In the genomic region with DNA sequence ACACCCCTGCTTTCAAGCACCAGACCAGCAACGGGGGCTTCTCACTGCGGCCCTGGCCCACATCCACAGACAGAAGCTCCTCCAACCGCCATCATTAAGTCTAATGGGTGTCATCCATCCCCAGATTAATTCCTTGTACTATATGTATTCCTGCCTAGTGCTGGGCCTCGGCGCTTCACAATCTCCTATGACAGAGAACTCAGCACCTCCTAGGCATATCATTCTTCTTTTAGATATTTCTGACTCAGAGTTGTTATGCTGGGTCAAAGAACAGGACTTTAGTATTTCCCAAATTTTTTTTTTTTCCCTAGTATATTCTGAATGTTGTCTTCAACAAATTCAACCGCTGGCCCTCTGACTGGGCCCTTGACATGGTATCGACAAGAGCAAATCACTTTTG, we compare ENCODE assay signal across 16 cellular contexts.
DNase-seq lines count a peak whose midpoint lies in the region; ATAC-seq and TF ChIP-seq lines count a peak whose summit lies in the region.
"Had no signal": no experiment of that assay in that cellular context is flagged by ENCODE, and none has a peak within 500 bp of the region (broad histone marks: within the 10 kb centered on the region; RNA-seq: fewer than 3 reads in every experiment).

No MANE protein-coding gene starts in this region.

- DNase-seq in GM23248 (no peak), GM23338 (ENCODE audit: low spot score) (no peak), trophoblast cell (peak; percentile 33 to 62)
- no peak for DNase-seq in central memory CD4-positive, alpha-beta T cell
- DNase-seq: AML-193; Caco-2; CD4-positive, alpha-beta T cell; DMS153; DMS79; GDM1 had no signal

- H4K12ac ChIP-seq in trophoblast cell (ENCODE audit: low read depth, low read length): peak overlapping the region; percentile 38

- no peak overlapping the region for H2BK12ac ChIP-seq in trophoblast cell (ENCODE audit: low read length)

- H3K36me3 Mint-ChIP-seq in GM23338 (ENCODE audit: low read depth): peaks cover 14% of the 10 kb centered on the region
- H3K36me3 Mint-ChIP-seq in activated T-helper 17 cell treated with anti-CD3 and anti-CD28 coated beads, Interleukin-2, amount 50 U/mL, for 72 hours (ENCODE audit: low read depth): peaks cover 98% of the 10 kb centered on the region

- H3K14ac ChIP-seq in trophoblast cell (ENCODE audit: low read length): no peak overlapping the region

- no peak overlapping the region for H3K4me3 Mint-ChIP-seq in GM23338
- no peak overlapping the region for H3K4me3 Mint-ChIP-seq in activated T-helper 17 cell treated with anti-CD3 and anti-CD28 coated beads, Interleukin-2, amount 50 U/mL, for 72 hours
- H3K4me3 Mint-ChIP-seq: CD4-positive, alpha-beta T cell had no signal

- H2AK5ac ChIP-seq in trophoblast cell (ENCODE audit: low read length): no peak overlapping the region

- no peak overlapping the region for H2BK120ac ChIP-seq in trophoblast cell (ENCODE audit: insufficient read depth, low read length, poor library complexity)

- H3K4me1 Mint-ChIP-seq in GM23338: no peaks in the 10 kb centered on the region
- peaks cover 13% of the 10 kb centered on the region for H3K4me1 Mint-ChIP-seq in activated T-helper 17 cell treated with anti-CD3 and anti-CD28 coated beads, Interleukin-2, amount 50 U/mL, for 72 hours

- H3K18ac ChIP-seq in trophoblast cell (ENCODE audit: low read length): no peak overlapping the region

- H4K91ac ChIP-seq in trophoblast cell (ENCODE audit: low read depth, low read length): no peak overlapping the region

- H3K27me3 ChIP-seq in GM23248 (replicated peaks; ENCODE audit: insufficient read depth) (no peaks in the 10 kb centered on the region), GM23338 (ENCODE audit: insufficient read depth) (no peaks in the 10 kb centered on the region), trophoblast cell (ENCODE audit: insufficient read depth, low read length) (no peaks in the 10 kb centered on the region)

- in situ Hi-C loops in GM23248 (cut with MboI): loop anchor here (25.0 kb wide), 1 partner anchor 681 kb away; no protein-coding TSS in a partner anchor

- H3K23ac ChIP-seq in trophoblast cell (ENCODE audit: low read length): no peak overlapping the region

- H3K9ac ChIP-seq in GM23248: no peak overlapping the region
- H3K9ac ChIP-seq in trophoblast cell (ENCODE audit: low read length): no peak overlapping the region

- ATAC-seq in GM23338: no peak
- no peak for ATAC-seq in activated T-helper 17 cell treated with anti-CD3 and anti-CD28 coated beads, Interleukin-2, amount 50 U/mL, for 72 hours (replicated peaks)
- no peak for ATAC-seq in GM19023 (IDR thresholded peaks at IDR 0.05; ENCODE audit: unreplicated experiment)
- ATAC-seq in GM19351 (IDR thresholded peaks at IDR 0.05; ENCODE audit: unreplicated experiment): no peak
- ATAC-seq: A549, K562 had no signal

- H2BK5ac ChIP-seq in trophoblast cell (ENCODE audit: low read depth, low read length, poor library complexity): no peak overlapping the region

- 88 to 93% methylated on average over 7 of the region's 7 CpGs for WGBS in GM23248 (ENCODE audit: low coverage in 1 of 2, low lambda C conversion rate in 2 of 2, missing lambda C conversion rate in 2 of 2), 2 experiments
- no CpG with 5 or more reads among the region's 7 CpGs for WGBS in trophoblast cell (ENCODE audit: extremely low coverage, insufficient coverage, insufficient read length)

- H3K9me2 ChIP-seq in GM23248 (ENCODE audit: insufficient read depth) (no peaks in the 10 kb centered on the region), GM23338 (ENCODE audit: insufficient read depth) (no peaks in the 10 kb centered on the region)

- no peak for TF ChIP-seq CTCF in GM23338 (conservative IDR thresholded peaks at IDR 0.05; ENCODE audit: low read depth in 2 of 2)

- H3K4me3 ChIP-seq in GM23248: no peak overlapping the region
- H3K4me3 ChIP-seq in GM23338: no peak overlapping the region
- no peak overlapping the region for H3K4me3 ChIP-seq in trophoblast cell (ENCODE audit: low read depth, low read length)
- H3K4me3 ChIP-seq: A549, K562 had no signal

- peaks cover 11% of the 10 kb centered on the region for H3K27me3 Mint-ChIP-seq in GM23338 (ENCODE audit: insufficient read depth, low read depth, poor library complexity)
- no peaks in the 10 kb centered on the region for H3K27me3 Mint-ChIP-seq in activated T-helper 17 cell treated with anti-CD3 and anti-CD28 coated beads, Interleukin-2, amount 50 U/mL, for 72 hours
- H3K27me3 Mint-ChIP-seq: CD4-positive, alpha-beta T cell had no signal

- no peak overlapping the region for H3K4ac ChIP-seq in trophoblast cell (ENCODE audit: low read depth, low read length)

- H3K27ac ChIP-seq in GM23248 (peak overlapping the region; percentile 14; the same call in 1 of the 2 replicates), GM23338 (ENCODE audit: low read depth) (no peak overlapping the region), trophoblast cell (ENCODE audit: low read depth, low read length) (no peak overlapping the region)
- H3K27ac ChIP-seq: A549, HL-60 had no signal

- H3K9me3 ChIP-seq in GM23248 (ENCODE audit: low read depth) (no peaks in the 10 kb centered on the region), trophoblast cell (ENCODE audit: insufficient read depth, low read depth, low read length) (no peaks in the 10 kb centered on the region)
- H3K9me3 ChIP-seq: A549, Caco-2 had no signal

- H4K20me1 ChIP-seq in GM23248 (ENCODE audit: insufficient read depth): no peaks in the 10 kb centered on the region
- H4K20me1 ChIP-seq in GM23338 (replicated peaks; ENCODE audit: insufficient read depth): no peaks in the 10 kb centered on the region

- H2AFZ ChIP-seq in GM23248 (no peak overlapping the region), GM23338 (no peak overlapping the region), trophoblast cell (ENCODE audit: insufficient read depth, low read length, poor library complexity) (no peak overlapping the region)

- H3K27ac Mint-ChIP-seq in GM23338: peak overlapping the region; percentile 79; the same call in 1 of the 2 replicates
- peak overlapping the region; percentile 53 for H3K27ac Mint-ChIP-seq in activated T-helper 17 cell treated with anti-CD3 and anti-CD28 coated beads, Interleukin-2, amount 50 U/mL, for 72 hours
- H3K27ac Mint-ChIP-seq: CD4-positive, alpha-beta T cell had no signal

- H3K9me3 Mint-ChIP-seq in GM23338: no peaks in the 10 kb centered on the region
- H3K9me3 Mint-ChIP-seq in activated T-helper 17 cell treated with anti-CD3 and anti-CD28 coated beads, Interleukin-2, amount 50 U/mL, for 72 hours: no peaks in the 10 kb centered on the region
- H3K9me3 Mint-ChIP-seq: CD4-positive, alpha-beta T cell had no signal

- H3K36me3 ChIP-seq in GM23248 (ENCODE audit: low read depth) (peaks cover 15% of the 10 kb centered on the region; the same call in 1 of the 2 replicates), GM23338 (ENCODE audit: insufficient read depth) (no peaks in the 10 kb centered on the region; the same call in 1 of the 2 replicates), trophoblast cell (ENCODE audit: control insufficient read depth in 1 of 2, insufficient read depth in 2 of 2, low read length in 2 of 2) (peaks cover 19 to 25% of the 10 kb centered on the region in 2 experiments)

- H3K79me2 ChIP-seq in GM23248 (ENCODE audit: insufficient read depth): no peaks in the 10 kb centered on the region
- no peaks in the 10 kb centered on the region for H3K79me2 ChIP-seq in GM23338 (replicated peaks; ENCODE audit: insufficient read depth)
- no peaks in the 10 kb centered on the region for H3K79me2 ChIP-seq in trophoblast cell (ENCODE audit: control insufficient read depth, insufficient read depth, low read length, poor library complexity)

- H3K4me1 ChIP-seq in GM23248 (ENCODE audit: insufficient read depth) (peaks cover 32% of the 10 kb centered on the region), GM23338 (ENCODE audit: insufficient read depth) (no peaks in the 10 kb centered on the region), trophoblast cell (ENCODE audit: control insufficient read depth in 1 of 2, insufficient read depth in 2 of 2, low read length in 2 of 2) (no peaks in the 10 kb centered on the region)
- H3K4me1 ChIP-seq: Caco-2 had no signal

- H3K4me2 ChIP-seq in GM23248 (ENCODE audit: unreplicated experiment): no peak overlapping the region
- no peak overlapping the region for H3K4me2 ChIP-seq in GM23338
- H3K4me2 ChIP-seq in trophoblast cell (ENCODE audit: low read length): no peak overlapping the region
- H3K4me2 ChIP-seq: A549 had no signal

- peaks cover 14% of the 10 kb centered on the region for H3F3A ChIP-seq in GM23248 (ENCODE audit: insufficient read depth)
- H3F3A ChIP-seq in GM23338 (replicated peaks; ENCODE audit: low read depth): no peaks in the 10 kb centered on the region

- H4K8ac ChIP-seq in trophoblast cell (ENCODE audit: low read depth, low read length): no peak overlapping the region

- no peaks in the 10 kb centered on the region for H3K79me1 ChIP-seq in trophoblast cell (ENCODE audit: low read length)

TF ChIP-seq in GM23338, 12 proteins besides CTCF, POLR2A, EP300 and RAD21 (continues in another document):
- TF ChIP-seq ZNF114 (CRISPR knock-in tag; IDR thresholded peaks at IDR 0.05) (no peak), POLR2AphosphoS5 (IDR thresholded peaks at IDR 0.05; ENCODE audit: low read depth) (no peak), STAT1 (IDR thresholded peaks at IDR 0.05; ENCODE audit: unreplicated experiment) (no peak), JUNB (IDR thresholded peaks at IDR 0.05; ENCODE audit: unreplicated experiment) (no peak), EZH2 (IDR thresholded peaks at IDR 0.05; ENCODE audit: low read depth, unreplicated experiment) (no peak), EZH2phosphoT487 (IDR thresholded peaks at IDR 0.05; ENCODE audit: unreplicated experiment) (no peak), ZNF331 (CRISPR knock-in tag; IDR thresholded peaks at IDR 0.05; ENCODE audit: low read depth) (no peak)

Comparison
In these comparisons a context has a peak if more than half of its experiments do, and no peak if none do; other contexts are left out.
1. DNase-seq: peak in trophoblast cell (2 of 2); none in GM23248 (single experiment), GM23338 (single experiment) and central memory CD4-positive, alpha-beta T cell (single experiment).